ENCODE assay signal across 19 cellular contexts in genomic region chr1:67299296-67299695, GRCh38.
"Had no signal": no experiment of that assay in that cellular context is flagged by ENCODE, and none has a peak within 500 bp of the region (broad histone marks: within the 10 kb centered on the region; RNA-seq: fewer than 3 reads in every experiment).

No MANE protein-coding gene starts in this region.

- H3K4me1 ChIP-seq: esophagus muscularis mucosa, foreskin keratinocyte, left lung, lower lobe of right lung, parathyroid adenoma, psoas muscle, right lobe of liver had no signal

- H3K4me3 Mint-ChIP-seq: dendritic cell treated with granulocyte-macrophage colony-stimulating factor and Interleukin-4, amounts not matched to agents 40 ng/mL and 50 ng/mL, for 4 days; effector memory CD8-positive, alpha-beta T cell; immature natural killer cell; memory B cell; mesothelial cell of epicardium; nephron progenitor cell had no signal

- H3K9ac ChIP-seq: parathyroid adenoma had no signal

- ATAC-seq: effector memory CD8-positive, alpha-beta T cell; foreskin keratinocyte; left lung; lower lobe of right lung; psoas muscle; right lobe of liver had no signal

- DNase-seq: effector memory CD8-positive, alpha-beta T cell; foreskin keratinocyte; immature natural killer cell; left lung; lower lobe of right lung; nephron progenitor cell; psoas muscle; retina; right lobe of liver; small intestine; stimulated activated CD4-positive, alpha-beta T cell treated with anti-CD3 and anti-CD28 coated beads, Interleukin-12 subunit alpha, Interleukin-12 subunit beta, amount 100 ng/mL, for 4 hours; stimulated activated naive CD4-positive, alpha-beta T cell treated with Interleukin-2 at 50 U/mL for 16 hours; trophoblast cell had no signal

- H3K4me1 Mint-ChIP-seq: memory B cell, nephron progenitor cell had no signal

- H3K79me2 ChIP-seq: parathyroid adenoma had no signal

- H3K9me3 Mint-ChIP-seq: dendritic cell treated with granulocyte-macrophage colony-stimulating factor and Interleukin-4, amounts not matched to agents 40 ng/mL and 50 ng/mL, for 4 days; effector memory CD8-positive, alpha-beta T cell; mesothelial cell of epicardium; nephron progenitor cell had no signal

- H3K9me3 ChIP-seq: esophagus muscularis mucosa, left lung, lower lobe of right lung, right lobe of liver had no signal

- H3K27me3 ChIP-seq: esophagus muscularis mucosa, foreskin keratinocyte, left lung, right lobe of liver had no signal

- H3K27ac ChIP-seq: epithelial cell of prostate, esophagus muscularis mucosa, foreskin keratinocyte, left lung, lower lobe of right lung, parathyroid adenoma, psoas muscle, right lobe of liver had no signal

- H3K36me3 ChIP-seq: esophagus muscularis mucosa, left lung, lower lobe of right lung, right lobe of liver had no signal

- H3K27ac Mint-ChIP-seq: dendritic cell treated with granulocyte-macrophage colony-stimulating factor and Interleukin-4, amounts not matched to agents 40 ng/mL and 50 ng/mL, for 4 days; effector memory CD8-positive, alpha-beta T cell; memory B cell; mesothelial cell of epicardium; nephron progenitor cell had no signal

- H3K36me3 Mint-ChIP-seq: immature natural killer cell, mesothelial cell of epicardium had no signal

- H3K4me3 ChIP-seq: esophagus muscularis mucosa, left lung, lower lobe of right lung, psoas muscle, right lobe of liver had no signal

- H2AFZ ChIP-seq: parathyroid adenoma had no signal

- H3K27me3 Mint-ChIP-seq: effector memory CD8-positive, alpha-beta T cell had no signal
